ENCODE assay signal across 1 cellular context in genomic region chr17:71405101-71405500, GRCh38.
TF ChIP-seq lines count a peak whose summit lies in the region.

No MANE protein-coding gene starts in this region.

TF ChIP-seq in HCT116, 20 proteins besides CTCF, POLR2A, EP300 and RAD21 (continued from another document):
- TF ChIP-seq REST (IDR thresholded peaks at IDR 0.05; ENCODE audit: low read depth) (no peak), EZH2 (IDR thresholded peaks at IDR 0.05) (no peak), FOSL1 (IDR thresholded peaks at IDR 0.05; ENCODE audit: low read depth) (0 out of 2 replicates have a peak, but pooled peaks have one; percentile 39), SIN3A (IDR thresholded peaks at IDR 0.05; ENCODE audit: low read depth) (no peak), JUND (IDR thresholded peaks at IDR 0.05) (no peak), ELF1 (IDR thresholded peaks at IDR 0.05; ENCODE audit: borderline replicate concordance, low read depth) (no peak), CEBPB (IDR thresholded peaks at IDR 0.05; ENCODE audit: low read depth) (peak; percentile 64; the same call in 1 of the 2 replicates)
